1 cellular context compared by ENCODE assay signal in genomic region chrX:6029014-6029413, GRCh38.
TF ChIP-seq lines count a peak whose summit lies in the region.

No MANE protein-coding gene starts in this region.

TF ChIP-seq in WTC11, 78 proteins besides CTCF, POLR2A, EP300 and RAD21 (continued from another document):
- TF ChIP-seq ZNF121 (CRISPR knock-in tag; IDR thresholded peaks at IDR 0.05), result no peak
- TF ChIP-seq SMAD4 (CRISPR knock-in tag; IDR thresholded peaks at IDR 0.05), result no peak
- no peak for TF ChIP-seq SMAD3 (CRISPR knock-in tag; IDR thresholded peaks at IDR 0.05; ENCODE audit: borderline replicate concordance)
- no peak for TF ChIP-seq E2F4 (CRISPR knock-in tag; IDR thresholded peaks at IDR 0.05; ENCODE audit: borderline replicate concordance, low read depth)
- no peak for TF ChIP-seq SP1 (CRISPR knock-in tag; conservative IDR thresholded peaks at IDR 0.05)
- no peak for TF ChIP-seq ZMAT4 (CRISPR knock-in tag; IDR thresholded peaks at IDR 0.05)
- no peak for TF ChIP-seq ZNF138 (CRISPR knock-in tag; conservative IDR thresholded peaks at IDR 0.05)
- TF ChIP-seq CREB1 (CRISPR knock-in tag; IDR thresholded peaks at IDR 0.05), result no peak
- no peak for TF ChIP-seq TP53 (CRISPR knock-in tag; IDR thresholded peaks at IDR 0.05)
- no peak for TF ChIP-seq ZNF671 (CRISPR knock-in tag; IDR thresholded peaks at IDR 0.05)
- TF ChIP-seq NFE2L1 (CRISPR knock-in tag; IDR thresholded peaks at IDR 0.05), result no peak
